In the genomic region with DNA sequence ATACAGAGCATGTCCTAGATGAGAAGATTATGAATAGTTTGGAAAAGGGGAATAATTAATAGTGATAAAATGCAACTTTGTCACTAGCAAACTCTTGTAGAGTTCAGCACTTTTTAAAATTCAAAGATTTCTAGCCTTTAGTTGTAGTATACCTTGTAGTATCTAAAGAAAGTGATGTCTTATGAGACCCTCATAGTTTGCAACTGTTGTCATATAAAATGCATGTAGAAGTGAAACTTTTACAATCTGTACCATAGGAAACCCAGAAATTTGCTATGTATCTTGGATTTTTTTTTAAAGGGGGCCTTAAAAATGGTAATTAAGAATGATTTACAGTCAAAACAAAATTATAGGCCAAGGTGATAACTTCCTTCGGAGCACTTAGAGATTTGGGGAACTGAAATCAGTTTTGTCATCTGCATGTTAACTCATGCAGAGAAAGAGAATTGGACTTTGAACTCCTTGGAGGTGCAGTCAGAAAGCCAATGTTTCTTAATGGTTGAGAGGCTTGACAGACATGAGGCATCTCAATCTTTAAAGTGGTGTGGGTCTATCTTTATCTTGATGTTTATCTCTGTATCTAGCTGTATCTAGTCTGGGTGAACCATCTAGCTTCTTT, we compare ENCODE assay signal across 9 cellular contexts. TPM values are rescaled to one million over a fixed set of nuclear protein-coding genes. Genes with fewer than 3 reads are reported as not detected.
DNase-seq lines count a peak whose midpoint lies in the region; ATAC-seq and TF ChIP-seq lines count a peak whose summit lies in the region.
"Had no signal": no experiment of that assay in that cellular context is flagged by ENCODE, and none has a peak within 500 bp of the region (broad histone marks: within the 10 kb centered on the region; RNA-seq: fewer than 3 reads in every experiment).

No MANE protein-coding gene starts in this region.

- no peak overlapping the region for H3K4me3 ChIP-seq in osteoblast (ENCODE audit: insufficient read depth, low read length)

- H3K79me2 ChIP-seq in osteoblast (ENCODE audit: insufficient read depth, low read length): no peaks in the 10 kb centered on the region

- peaks cover 4% of the 10 kb centered on the region for H3K4me1 Mint-ChIP-seq in T-helper 17 cell

- H3K36me3 Mint-ChIP-seq in T-helper 17 cell (ENCODE audit: low read depth): peaks cover 6% of the 10 kb centered on the region

- H3K27ac Mint-ChIP-seq in T-helper 17 cell: no peak overlapping the region

- no peak overlapping the region for H3K27ac ChIP-seq in osteoblast (ENCODE audit: low read depth, low read length)

- no peaks in the 10 kb centered on the region for H3K27me3 ChIP-seq in osteoblast (ENCODE audit: insufficient read depth, low read length)

- H2AFZ ChIP-seq in osteoblast (ENCODE audit: low read length): peak overlapping the region; percentile 74

- H3K36me3 ChIP-seq in osteoblast (ENCODE audit: insufficient read depth, low read length): no peaks in the 10 kb centered on the region

- no peaks in the 10 kb centered on the region for H3K27me3 Mint-ChIP-seq in T-helper 17 cell

- H3K4me1 ChIP-seq in osteoblast (ENCODE audit: insufficient read depth, low read length): peaks cover 22% of the 10 kb centered on the region

- H3K4me3 Mint-ChIP-seq in T-helper 17 cell: peak overlapping the region; percentile 84

- ATAC-seq in GM18907 (IDR thresholded peaks at IDR 0.05; ENCODE audit: unreplicated experiment) (peak; percentile 66), HG02885 (IDR thresholded peaks at IDR 0.05; ENCODE audit: poor library complexity, unreplicated experiment) (peak; percentile 77), T-helper 17 cell (peak; percentile 32)

- no peaks in the 10 kb centered on the region for H4K20me1 ChIP-seq in osteoblast (ENCODE audit: insufficient read depth, low read length)

- peak overlapping the region; percentile 73 for H3K4me2 ChIP-seq in osteoblast (ENCODE audit: insufficient read depth, low read length)

- no peak for TF ChIP-seq CTCF in osteoblast (IDR thresholded peaks at IDR 0.05; ENCODE audit: extremely low read depth, low read depth, low read length)

- DNase-seq in T-helper 17 cell (no peak), osteoblast (ENCODE audit: insufficient read length, low spot score, missing footprints) (no peak), NCI-H82 treated with DMSO at 0.1 percent for 48 hours (lab: John Stamatoyannopoulos, UW; ENCODE audit: unreplicated experiment) (no peak), HT-29 (ENCODE audit: low spot score) (no peak)
- DNase-seq in stimulated activated CD4-positive, alpha-beta T cell treated with anti-CD3 and anti-CD28 coated beads, Interleukin-15, amount 100 ng/mL, for 24 hours: no peak
- no peak for DNase-seq in NK-92 treated with Interleukin-12 subunit alpha and Interleukin-12 subunit beta, amount 100 ng/mL, for 24 hours (lab: John Stamatoyannopoulos, UW)

- H3K9me3 ChIP-seq in T-helper 17 cell (ENCODE audit: control insufficient read depth, low read length, poor library complexity, severe bottlenecking) (no peaks in the 10 kb centered on the region), osteoblast (ENCODE audit: low read depth, low read length) (no peaks in the 10 kb centered on the region)

RNA-seq across cellular contexts. Expression of gene LRRK2, which starts 1.3 kb away (rescaled TPM):
- total RNA-seq in T-helper 17 cell (1 to 10 TPM; 1.1 to 2.5 TPM), osteoblast (5.0 and 5.1 TPM in 2 replicates)
- total RNA-seq in HT-29 (2014; rRNA removed; shearing (Covaris generic)): not detected in 2 replicates
- total RNA-seq: M059J had no signal
